ENCODE assay signal across 22 cellular contexts in genomic region chr1:28720376-28720775, GRCh38.
"Had no signal": no experiment of that assay in that cellular context is flagged by ENCODE, and none has a peak within 500 bp of the region (broad histone marks: within the 10 kb centered on the region; RNA-seq: fewer than 3 reads in every experiment).

No MANE protein-coding gene starts in this region.

- H3K9me3 ChIP-seq: esophagus muscularis mucosa, gastrocnemius medialis, psoas muscle, right lobe of liver, testis, tibial nerve had no signal

- H3K27me3 ChIP-seq: esophagus muscularis mucosa, gastrocnemius medialis, right lobe of liver, testis, tibial nerve had no signal

- H3K4me3 Mint-ChIP-seq: dendritic cell treated with granulocyte-macrophage colony-stimulating factor and Interleukin-4, amounts not matched to agents 40 ng/mL and 50 ng/mL, for 4 days; effector memory CD8-positive, alpha-beta T cell; immature natural killer cell; natural killer cell treated with Interleukin-12 subunit alpha and Interleukin-12 subunit beta and Interleukin-15 and Interleukin-18, amount 100 ng/mL, for 72 hours; stimulated activated memory B cell treated with anti-CD40 and anti-IgM and Interleukin-4, amounts not matched to agents 10 μg/mL and 1 μg/mL and 100 μg/mL, for 72 hours; stimulated activated naive CD8-positive, alpha-beta T cell treated with anti-CD3 and anti-CD28 coated beads, Interleukin-15, Interleukin-2, amounts not matched to agents 100 ng/mL and 50 ng/mL, for 24 hours had no signal

- H3K27ac Mint-ChIP-seq: dendritic cell treated with granulocyte-macrophage colony-stimulating factor and Interleukin-4, amounts not matched to agents 40 ng/mL and 50 ng/mL, for 4 days; natural killer cell treated with Interleukin-12 subunit alpha and Interleukin-12 subunit beta and Interleukin-15 and Interleukin-18, amount 100 ng/mL, for 72 hours; stimulated activated memory B cell treated with anti-CD40 and anti-IgM and Interleukin-4, amounts not matched to agents 10 μg/mL and 1 μg/mL and 100 μg/mL, for 72 hours; stimulated activated naive CD8-positive, alpha-beta T cell treated with anti-CD3 and anti-CD28 coated beads, Interleukin-15, Interleukin-2, amounts not matched to agents 100 ng/mL and 50 ng/mL, for 24 hours had no signal

- H3K36me3 ChIP-seq: gastrocnemius medialis, right lobe of liver had no signal

- H3K27ac ChIP-seq: epithelial cell of prostate, esophagus muscularis mucosa, gastrocnemius medialis, parathyroid adenoma, psoas muscle, right lobe of liver, testis, tibial nerve had no signal

- H3K4me1 Mint-ChIP-seq: immature natural killer cell had no signal

- H3K4me3 ChIP-seq: esophagus muscularis mucosa, gastrocnemius medialis, psoas muscle, right lobe of liver, tibial nerve had no signal

- FAIRE-seq: colon had no signal

- H3K79me2 ChIP-seq: parathyroid adenoma had no signal

- H3K27me3 Mint-ChIP-seq: dendritic cell treated with granulocyte-macrophage colony-stimulating factor and Interleukin-4, amounts not matched to agents 40 ng/mL and 50 ng/mL, for 4 days; effector memory CD8-positive, alpha-beta T cell; natural killer cell treated with Interleukin-12 subunit alpha and Interleukin-12 subunit beta and Interleukin-15 and Interleukin-18, amount 100 ng/mL, for 72 hours; stimulated activated memory B cell treated with anti-CD40 and anti-IgM and Interleukin-4, amounts not matched to agents 10 μg/mL and 1 μg/mL and 100 μg/mL, for 72 hours; stimulated activated naive CD8-positive, alpha-beta T cell treated with anti-CD3 and anti-CD28 coated beads, Interleukin-15, Interleukin-2, amounts not matched to agents 100 ng/mL and 50 ng/mL, for 24 hours had no signal

- DNase-seq: cerebellar nuclear complex; effector memory CD8-positive, alpha-beta T cell; gastrocnemius medialis; immature natural killer cell; left colon; left ventricle myocardium superior; midbrain; occipital lobe; psoas muscle; retina; right lobe of liver; stimulated activated CD4-positive, alpha-beta T cell treated with anti-CD3 and anti-CD28 coated beads, Interleukin-4, amount 100 ng/mL, for 24 hours; testis had no signal

- ATAC-seq: effector memory CD8-positive, alpha-beta T cell; gastrocnemius medialis; left colon; left ventricle myocardium superior; natural killer cell treated with Interleukin-12 subunit alpha and Interleukin-12 subunit beta and Interleukin-15 and Interleukin-18, amount 100 ng/mL, for 72 hours; psoas muscle; right lobe of liver; stimulated activated memory B cell treated with anti-CD40 and anti-IgM and Interleukin-4, amounts not matched to agents 10 μg/mL and 1 μg/mL and 100 μg/mL, for 72 hours had no signal

- H2AFZ ChIP-seq: parathyroid adenoma had no signal

- H3K9me3 Mint-ChIP-seq: dendritic cell treated with granulocyte-macrophage colony-stimulating factor and Interleukin-4, amounts not matched to agents 40 ng/mL and 50 ng/mL, for 4 days; effector memory CD8-positive, alpha-beta T cell; immature natural killer cell; natural killer cell treated with Interleukin-12 subunit alpha and Interleukin-12 subunit beta and Interleukin-15 and Interleukin-18, amount 100 ng/mL, for 72 hours; stimulated activated memory B cell treated with anti-CD40 and anti-IgM and Interleukin-4, amounts not matched to agents 10 μg/mL and 1 μg/mL and 100 μg/mL, for 72 hours; stimulated activated naive CD8-positive, alpha-beta T cell treated with anti-CD3 and anti-CD28 coated beads, Interleukin-15, Interleukin-2, amounts not matched to agents 100 ng/mL and 50 ng/mL, for 24 hours had no signal

- H3K36me3 Mint-ChIP-seq: immature natural killer cell; natural killer cell treated with Interleukin-12 subunit alpha and Interleukin-12 subunit beta and Interleukin-15 and Interleukin-18, amount 100 ng/mL, for 72 hours; stimulated activated memory B cell treated with anti-CD40 and anti-IgM and Interleukin-4, amounts not matched to agents 10 μg/mL and 1 μg/mL and 100 μg/mL, for 72 hours had no signal

- H3K4me1 ChIP-seq: parathyroid adenoma, right lobe of liver, testis, tibial nerve had no signal

- H3K9ac ChIP-seq: parathyroid adenoma had no signal
